10 cellular contexts compared by ENCODE assay signal in the genomic region with DNA sequence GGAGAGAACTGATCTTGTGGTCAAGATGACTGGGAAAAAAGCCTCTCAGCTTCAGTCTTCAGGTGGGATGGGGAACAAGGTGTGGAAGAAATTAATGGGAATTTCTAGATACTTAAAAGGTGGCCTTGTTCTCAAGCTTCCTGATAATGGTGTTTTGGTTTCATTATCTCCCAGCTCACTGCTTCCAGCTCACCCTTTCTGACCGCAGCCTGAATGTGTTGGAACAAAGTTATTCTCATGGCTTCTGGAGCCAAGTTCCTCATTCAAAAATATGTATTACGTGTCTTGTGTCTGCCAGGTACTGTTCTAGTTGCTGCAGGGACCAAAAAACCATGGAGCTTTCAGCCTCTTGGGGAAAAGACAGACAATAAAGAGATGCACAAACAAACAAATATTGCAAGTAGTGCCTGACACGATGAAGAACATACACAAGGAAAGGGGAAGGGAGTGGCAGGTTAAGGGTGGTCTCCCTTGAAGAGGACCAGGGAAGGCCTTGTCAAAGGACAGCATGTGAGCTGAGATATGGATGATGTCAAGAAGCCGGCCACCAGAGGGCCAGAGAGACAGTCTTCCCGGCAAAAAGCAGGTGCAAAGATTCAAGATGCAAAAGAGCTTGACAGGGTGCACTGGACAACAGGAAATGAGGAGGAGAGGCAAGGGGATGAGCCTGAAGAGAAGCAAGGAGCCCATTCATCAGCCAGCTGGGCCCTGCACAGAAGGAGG. TPM values are rescaled to one million over a fixed set of nuclear protein-coding genes. Genes with fewer than 3 reads are reported as not detected.
DNase-seq lines count a peak whose midpoint lies in the region; ATAC-seq, FAIRE-seq and TF ChIP-seq lines count a peak whose summit lies in the region.
"Had no signal": no experiment of that assay in that cellular context is flagged by ENCODE, and none has a peak within 500 bp of the region (broad histone marks: within the 10 kb centered on the region; RNA-seq: fewer than 3 reads in every experiment).

No MANE protein-coding gene starts in this region.

- H3K4me1 ChIP-seq in breast epithelium (no peaks in the 10 kb centered on the region), pancreas (peaks cover 13 to 33% (median 28%) of the 10 kb centered on the region in 3 donors)

- peak overlapping the region; percentile 76 to 86 for H3K27ac ChIP-seq in breast epithelium
- H3K27ac ChIP-seq in pancreas: peak overlapping the region in 3 of 4 donors; percentile 18 to 65 (median 46)
- H3K27ac ChIP-seq: SK-N-MC had no signal

- WGBS in pancreas, 2 donors: 20 to 34% methylated on average over 5 of the region's 5 CpGs

- H3K4me3 ChIP-seq in breast epithelium: peak overlapping the region in 2 of 3 donors; percentile 15 to 26
- H3K4me3 ChIP-seq in pancreas: no peak overlapping the region
- H3K4me3 ChIP-seq: SK-N-MC had no signal

- H3K36me3 ChIP-seq in breast epithelium (no peaks in the 10 kb centered on the region), pancreas (no peaks in the 10 kb centered on the region)

- no peak for TF ChIP-seq POLR2A in breast epithelium (IDR thresholded peaks at IDR 0.05)

- no peaks in the 10 kb centered on the region for H3K9me3 ChIP-seq in breast epithelium
- H3K9me3 ChIP-seq in pancreas: no peaks in the 10 kb centered on the region

- TF ChIP-seq CTCF in breast epithelium (IDR thresholded peaks at IDR 0.05) (peak in 1 of 3 donors; percentile 20), pancreas (IDR thresholded peaks at IDR 0.05) (peak in 1 of 4 donors; percentile 12)

- no peak for FAIRE-seq in pancreas (lab: Jason Lieb, UNC)

- peak in 3 of 4 donors; percentile 58 to 69 (median 65) for ATAC-seq in pancreas
- no peak for ATAC-seq in GM21737 (IDR thresholded peaks at IDR 0.05; ENCODE audit: unreplicated experiment)
- ATAC-seq in GM21528 (IDR thresholded peaks at IDR 0.05; ENCODE audit: low FRiP score, unreplicated experiment): no peak
- no peak for ATAC-seq in HG02759 (IDR thresholded peaks at IDR 0.05; ENCODE audit: unreplicated experiment)

- intact Hi-C loops in breast epithelium (cut with DNase I; ENCODE audit: low total_unique reads): no loop called here
- intact Hi-C loops in pancreas (cut with DNase I): no loop called here

- H3K27me3 ChIP-seq in breast epithelium (no peaks in the 10 kb centered on the region), pancreas (no peaks in the 10 kb centered on the region)

- peak; percentile 42 for DNase-seq in GF-D8 (lab: John Stamatoyannopoulos, UW)
- DNase-seq in M059J (ENCODE audit: low read depth): peak; percentile 64
- peak in 1 of 2 donors; percentile 36 for DNase-seq in breast epithelium (ENCODE audit: low spot score in 2 of 2)
- DNase-seq in pancreas: no peak
- no peak for DNase-seq in NCI-H1092 (lab: John Stamatoyannopoulos, UW)
- DNase-seq: left cardiac atrium had no signal

RNA-seq across cellular contexts. Expression of a gene that starts 35.5 kb away (rescaled TPM):
- 9.9 and 13.9 TPM in 2 replicates for total RNA-seq in M059J (2014; rRNA removed; shearing (Covaris generic))
- total RNA-seq in breast epithelium: 10 to 100 TPM; 13.9 to 25.8 (median 20.0) TPM
- total RNA-seq in pancreas: 10 to 100 TPM; 10.8 to 32.7 (median 14.4) TPM
- polyA plus RNA-seq in pancreas: 10 to 100 TPM; 16.2 to 29.8 TPM

Comparison
In these comparisons a context has a peak if more than half of its experiments do, and no peak if none do; other contexts are left out.
1. DNase-seq: peak in GF-D8 (single experiment) and M059J (single experiment); none in pancreas (0 of 6) and NCI-H1092 (single experiment).
2. H3K4me3 ChIP-seq: peak in breast epithelium (2 of 3); none in pancreas (0 of 4).
3. ATAC-seq: peak in pancreas (3 of 4); none in GM21737 (single experiment), GM21528 (single experiment) and HG02759 (single experiment).